8 cellular contexts compared by ENCODE assay signal in the genomic region with DNA sequence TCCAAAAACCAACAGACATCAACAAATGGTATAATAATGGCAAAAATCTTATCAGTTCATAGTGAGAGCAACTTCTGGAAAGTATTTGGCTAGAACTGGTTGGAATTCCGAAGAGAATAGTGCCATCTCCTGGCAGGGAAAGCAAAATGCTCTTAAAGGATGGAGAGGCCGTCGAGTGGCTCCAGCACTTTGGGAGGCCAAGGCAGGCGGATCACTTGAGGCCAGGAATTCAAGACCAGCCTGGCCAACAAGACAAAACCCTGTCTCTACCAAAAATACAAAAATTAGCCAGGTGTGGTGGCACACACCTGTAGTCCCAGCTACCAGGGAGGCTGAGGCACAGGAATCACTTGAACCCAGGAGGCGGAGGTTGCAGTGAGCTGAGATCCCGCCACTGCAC. TPM values are rescaled to one million over a fixed set of nuclear protein-coding genes. Genes with fewer than 3 reads are reported as not detected.
DNase-seq lines count a peak whose midpoint lies in the region; ATAC-seq and TF ChIP-seq lines count a peak whose summit lies in the region.
"Not testable (repeated sequence)": the region's sequence is repeated elsewhere in the genome, so short reads cannot be mapped to it uniquely, and the experiment has no call there.

No MANE protein-coding gene starts in this region.

- WGBS in GM23248 (ENCODE audit: low coverage in 1 of 2, low lambda C conversion rate in 2 of 2, missing lambda C conversion rate in 2 of 2), 2 experiments: 59 to 66% methylated on average over 6 of the region's 6 CpGs
- WGBS in liver: 56% methylated on average over 6 of the region's 6 CpGs

- H3K4me3 Mint-ChIP-seq in CD4-positive, alpha-beta T cell: not testable (repeated sequence)

- H3K27me3 Mint-ChIP-seq in CD4-positive, alpha-beta T cell: not testable (repeated sequence)

- not testable (repeated sequence) for H3K27me3 ChIP-seq in CD4-positive, alpha-beta T cell (ENCODE audit: control insufficient read depth, insufficient read depth, low read length); GM23248 (replicated peaks; ENCODE audit: insufficient read depth); liver (ENCODE audit: control insufficient read depth in 4 of 4, insufficient read depth in 4 of 4, low read length in 3 of 4)

- in situ Hi-C loops in GM23248 (cut with MboI); astrocyte of the cerebellum (cut with HindIII; ENCODE audit: low sequenced_read_pairs): not testable (repeated sequence)

- TF ChIP-seq RAD21 in liver (IDR thresholded peaks at IDR 0.05): peak; percentile 84 to 87

- not testable (repeated sequence) for H3K4me2 ChIP-seq in GM23248 (ENCODE audit: unreplicated experiment)

- not testable (repeated sequence) for H2AFZ ChIP-seq in GM23248

- H3K9me3 Mint-ChIP-seq in CD4-positive, alpha-beta T cell: not testable (repeated sequence)

- H4K20me1 ChIP-seq in GM23248 (ENCODE audit: insufficient read depth): not testable (repeated sequence)

- H3K4me3 ChIP-seq in GM23248; astrocyte of the cerebellum (ENCODE audit: low read depth, low read length); fibroblast of pulmonary artery (replicated peaks; ENCODE audit: low read depth, low read length); liver (ENCODE audit: low read depth in 1 of 3, low read length in 3 of 3): not testable (repeated sequence)

- DNase-seq in CD4-positive, alpha-beta T cell: not testable (repeated sequence)
- DNase-seq in GM23248 (peak; percentile 75), NCI-H1694 treated with DMSO at 0.1 percent for 48 hours (lab: John Stamatoyannopoulos, UW) (peak; percentile 17), RKO (ENCODE audit: low spot score) (peak; percentile 69), astrocyte of the cerebellum (ENCODE audit: low read depth) (peak; percentile 45), fibroblast of pulmonary artery (ENCODE audit: low read depth) (peak; percentile 75), stromal cell of bone marrow (ENCODE audit: low read depth) (peak; percentile 47)

- POLR2A ChIA-PET in CD4-positive, alpha-beta T cell (lab: Charles Lee): not testable (repeated sequence)

- not testable (repeated sequence) for H3K9me3 ChIP-seq in CD4-positive, alpha-beta T cell (ENCODE audit: control insufficient read depth, low read length); GM23248 (ENCODE audit: low read depth); liver (ENCODE audit: control insufficient read depth in 4 of 4, low read length in 3 of 4)

- CTCF ChIA-PET in CD4-positive, alpha-beta T cell (lab: Charles Lee): not testable (repeated sequence)

- H3F3A ChIP-seq in GM23248 (ENCODE audit: insufficient read depth): peaks cover 20% of the 10 kb centered on the region; the same call in 1 of the 2 replicates

- peaks cover 54% of the 10 kb centered on the region for H3K36me3 ChIP-seq in GM23248 (ENCODE audit: low read depth)
- peaks cover 10 to 46% (median 39%) of the 10 kb centered on the region in 4 donors for H3K36me3 ChIP-seq in liver (ENCODE audit: control insufficient read depth in 4 of 4, insufficient read depth in 3 of 4, low read depth in 1 of 4, low read length in 3 of 4)

- H3K27ac ChIP-seq in CD4-positive, alpha-beta T cell (ENCODE audit: low read depth, low read length); GM23248; liver (ENCODE audit: low read depth in 1 of 2, low read length in 2 of 2): not testable (repeated sequence)

- H3K27ac Mint-ChIP-seq in CD4-positive, alpha-beta T cell: not testable (repeated sequence)

- peaks cover 10% of the 10 kb centered on the region for H3K4me1 Mint-ChIP-seq in CD4-positive, alpha-beta T cell (ENCODE audit: low read depth)

- H3K9me2 ChIP-seq in GM23248 (ENCODE audit: insufficient read depth): not testable (repeated sequence)

- intact Hi-C loops in CD4-positive, alpha-beta T cell (cut with DNase I, micrococcal nuclease): loop anchor here (1.0 to 5.0 kb wide), 3 partner anchors 83 to 268 kb away; no protein-coding TSS in a partner anchor

- not testable (repeated sequence) for H3K9ac ChIP-seq in GM23248; liver (ENCODE audit: low read depth in 1 of 2, low read length in 2 of 2)

- ATAC-seq in CD4-positive, alpha-beta T cell (ENCODE audit: poor library complexity): not testable (repeated sequence)

- H3K79me2 ChIP-seq in GM23248 (ENCODE audit: insufficient read depth): peaks cover 42% of the 10 kb centered on the region

- H3K4me1 ChIP-seq in GM23248 (ENCODE audit: insufficient read depth); liver (ENCODE audit: control insufficient read depth in 4 of 4, insufficient read depth in 4 of 4, low read length in 3 of 4): not testable (repeated sequence)

- peak; percentile 23 for TF ChIP-seq CTCF in CD4-positive, alpha-beta T cell (IDR thresholded peaks at IDR 0.05)
- peak; percentile 59 for TF ChIP-seq CTCF in astrocyte of the cerebellum (IDR thresholded peaks at IDR 0.05; ENCODE audit: low read depth, low read length, missing control alignments)
- peak; percentile 58 for TF ChIP-seq CTCF in fibroblast of pulmonary artery (IDR thresholded peaks at IDR 0.05; ENCODE audit: low read length, missing control alignments)
- peak; percentile 54 for TF ChIP-seq CTCF in liver (IDR thresholded peaks at IDR 0.05; ENCODE audit: low read depth, low read length, missing input control)

- peaks cover 99% of the 10 kb centered on the region for H3K36me3 Mint-ChIP-seq in CD4-positive, alpha-beta T cell (ENCODE audit: low read depth)

TF ChIP-seq in liver, 16 proteins besides CTCF, POLR2A, EP300 and RAD21:
- TF ChIP-seq RXRA (IDR thresholded peaks at IDR 0.05): peak in 1 of 2 donors; percentile 15

RNA-seq across cellular contexts. Expression of a gene that starts 14.7 kb away (rescaled TPM):
- 10 to 100 TPM; 40.5 to 42.5 TPM for total RNA-seq in CD4-positive, alpha-beta T cell
- 37.9 and 62.3 TPM in 2 replicates for total RNA-seq in GM23248 (2014; rRNA removed; shearing (Covaris generic))
- polyA plus RNA-seq in GM23248 (2016; fragmentation: Nextera tagmentation; extraction: Ambion mirVana) (63.4 and 72.3 TPM in 2 replicates), liver (10 to 100 TPM; 16.6 to 21.2 TPM)
- 10 to 100 TPM; 30.2 to 39.6 TPM for total RNA-seq in liver

RNA-seq across cellular contexts. Expression of a gene that starts 28.2 kb away (rescaled TPM):
- total RNA-seq in CD4-positive, alpha-beta T cell: 10 to 100 TPM; 11.7 to 12.7 TPM
- 24.4 and 34.3 TPM in 2 replicates for total RNA-seq in GM23248 (2014; rRNA removed; shearing (Covaris generic))
- polyA plus RNA-seq in GM23248 (2016; fragmentation: Nextera tagmentation; extraction: Ambion mirVana) (9.8 and 10.0 TPM in 2 replicates), liver (1 to 10 TPM; 5.0 to 5.9 TPM)
- 10 to 100 TPM; 21.3 to 30.9 TPM for total RNA-seq in liver

RNA-seq across cellular contexts. Expression of a gene that starts 30.2 kb away (rescaled TPM):
- total RNA-seq in CD4-positive, alpha-beta T cell: 1 to 10 TPM; 3.4 to 3.7 TPM
- total RNA-seq in GM23248 (2014; rRNA removed; shearing (Covaris generic)): 26.9 and 31.7 TPM in 2 replicates
- polyA plus RNA-seq in GM23248 (2016; fragmentation: Nextera tagmentation; extraction: Ambion mirVana) (44.4 and 48.0 TPM in 2 replicates), liver (1 to 10 TPM; 1.7 to 2.9 TPM)
- total RNA-seq in liver: 1 to 10 TPM; 2.7 to 4.2 TPM

RNA-seq across cellular contexts. Expression of a gene that starts 37.5 kb away (rescaled TPM):
- 1 to 10 TPM; 8.7 to 9.4 TPM for total RNA-seq in CD4-positive, alpha-beta T cell
- total RNA-seq in GM23248 (2014; rRNA removed; shearing (Covaris generic)): 25.8 and 37.1 TPM in 2 replicates
- polyA plus RNA-seq in GM23248 (2016; fragmentation: Nextera tagmentation; extraction: Ambion mirVana) (51.0 and 54.3 TPM in 2 replicates), liver (10 to 100 TPM; 11.0 to 12.6 TPM)
- total RNA-seq in liver: 10 to 100 TPM; 11.0 to 17.8 TPM
